Comparison of ENCODE assay signal across 28 cellular contexts in the genomic region with DNA sequence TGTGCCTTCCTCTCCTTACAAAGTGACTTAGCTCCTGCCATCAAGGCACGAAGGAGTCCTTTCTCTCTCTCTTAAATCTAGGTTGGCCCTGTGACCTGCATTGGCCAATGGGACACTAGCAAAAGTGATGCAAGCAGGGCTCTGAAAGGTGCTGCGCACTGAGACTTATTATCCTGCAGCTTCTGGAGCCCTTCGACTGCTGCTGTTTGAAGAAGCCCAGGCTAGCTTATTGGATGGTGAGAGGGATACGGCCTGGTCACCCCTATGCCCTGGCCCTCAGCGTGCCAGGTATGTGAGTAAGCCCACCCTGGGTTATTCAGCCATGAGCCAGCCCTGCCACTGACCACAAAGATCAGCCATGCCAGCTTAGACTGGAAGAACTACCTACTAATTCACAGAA.
"Had no signal": no experiment of that assay in that cellular context is flagged by ENCODE, and none has a peak within 500 bp of the region (broad histone marks: within the 10 kb centered on the region; RNA-seq: fewer than 3 reads in every experiment).

No MANE protein-coding gene starts in this region.

- H3K9me3 ChIP-seq: stomach, suprapubic skin, testis, thoracic aorta, thyroid gland, tibial artery, tibial nerve, transverse colon, upper lobe of left lung, upper lobe of right lung, uterus, vagina had no signal

- H3K36me3 ChIP-seq: stomach, suprapubic skin, thoracic aorta, thyroid gland, tibial artery, tibial nerve, transverse colon, upper lobe of left lung, upper lobe of right lung, uterus, vagina had no signal

- ATAC-seq: stimulated activated effector memory CD8-positive, alpha-beta T cell treated with anti-CD3 and anti-CD28 coated beads, Interleukin-12 subunit alpha, Interleukin-12 subunit beta, amount 100 ng/mL, for 72 hours; stimulated activated memory B cell treated with anti-CD40 and anti-IgM and Interleukin-4, amounts not matched to agents 10 μg/mL and 1 μg/mL and 100 μg/mL, for 72 hours; stimulated activated naive B cell treated with anti-CD40 and anti-IgM and Interleukin-4, amounts not matched to agents 10 μg/mL and 1 μg/mL and 100 μg/mL, for 72 hours; stimulated activated naive CD8-positive, alpha-beta T cell treated with anti-CD3 and anti-CD28 coated beads, Interleukin-15, amount 100 ng/mL, for 72 hours; stimulated activated naive CD8-positive, alpha-beta T cell treated with anti-CD3 and anti-CD28 coated beads, Interleukin-15, Interleukin-2, amounts not matched to agents 100 U/mL and 50 U/mL, for 24 hours; upper lobe of right lung had no signal

- DNase-seq: stimulated activated CD4-positive, alpha-beta T cell treated with anti-CD3 and anti-CD28 coated beads, Interleukin-2, amount 100 ng/mL, for 48 hours; stimulated activated CD4-positive, alpha-beta T cell treated with anti-CD3 and anti-CD28 coated beads, Interleukin-4, amount 100 ng/mL, for 1 hour; stimulated activated CD4-positive, alpha-beta T cell treated with anti-CD3 and anti-CD28 coated beads, Interleukin-4, amount 100 ng/mL, for 24 hours; stimulated activated CD4-positive, alpha-beta T cell treated with anti-CD3 and anti-CD28 coated beads, Interleukin-4, amount 100 ng/mL, for 4 hours; stimulated activated CD8-positive, alpha-beta memory T cell treated with anti-CD3 and anti-CD28 coated beads, Interleukin-4, amount 100 ng/mL, for 48 hours; stimulated activated naive B cell treated with anti-CD40 and anti-IgM and Interleukin-4, amounts not matched to agents 10 μg/mL and 1 μg/mL and 100 μg/mL, for 72 hours; stimulated activated naive CD4-positive, alpha-beta T cell; stimulated activated naive CD4-positive, alpha-beta T cell treated with Interleukin-2 at 50 U/mL for 16 hours; stimulated activated naive CD8-positive, alpha-beta T cell treated with anti-CD3 and anti-CD28 coated beads, Interleukin-15, amount 100 ng/mL, for 72 hours; stimulated activated naive CD8-positive, alpha-beta T cell treated with anti-CD3 and anti-CD28 coated beads, Interleukin-15, Interleukin-2, amounts not matched to agents 100 U/mL and 50 U/mL, for 24 hours; stomach; substantia nigra; testis; thyroid gland; tibial artery; transverse colon; trophoblast cell; upper lobe of left lung; upper lobe of right lung; uterus had no signal

- H3K36me3 Mint-ChIP-seq: stimulated activated effector memory CD8-positive, alpha-beta T cell treated with anti-CD3 and anti-CD28 coated beads, Interleukin-12 subunit alpha, Interleukin-12 subunit beta, amount 100 ng/mL, for 72 hours; stimulated activated memory B cell treated with anti-CD40 and anti-IgM and Interleukin-4, amounts not matched to agents 10 μg/mL and 1 μg/mL and 100 μg/mL, for 72 hours; stimulated activated naive B cell treated with anti-CD40 and anti-IgM and Interleukin-4, amounts not matched to agents 10 μg/mL and 1 μg/mL and 100 μg/mL, for 72 hours; type B pancreatic cell had no signal

- H3K4me1 ChIP-seq: stomach, suprapubic skin, testis, tibial artery, tibial nerve, transverse colon, upper lobe of right lung, uterus, vagina had no signal

- H3K4me3 Mint-ChIP-seq: stimulated activated effector memory CD8-positive, alpha-beta T cell treated with anti-CD3 and anti-CD28 coated beads, Interleukin-12 subunit alpha, Interleukin-12 subunit beta, amount 100 ng/mL, for 72 hours; stimulated activated memory B cell treated with anti-CD40 and anti-IgM and Interleukin-4, amounts not matched to agents 10 μg/mL and 1 μg/mL and 100 μg/mL, for 72 hours; stimulated activated naive B cell treated with anti-CD40 and anti-IgM and Interleukin-4, amounts not matched to agents 10 μg/mL and 1 μg/mL and 100 μg/mL, for 72 hours; stimulated activated naive CD8-positive, alpha-beta T cell treated with anti-CD3 and anti-CD28 coated beads, Interleukin-15, amount 100 ng/mL, for 72 hours; stimulated activated naive CD8-positive, alpha-beta T cell treated with anti-CD3 and anti-CD28 coated beads, Interleukin-15, Interleukin-2, amounts not matched to agents 100 ng/mL and 50 ng/mL, for 24 hours; type B pancreatic cell had no signal

- H3K4me3 ChIP-seq: stomach, suprapubic skin, testis, thoracic aorta, thyroid gland, tibial artery, tibial nerve, transverse colon, upper lobe of left lung, upper lobe of right lung, uterus, vagina had no signal

- H3K27ac Mint-ChIP-seq: stimulated activated effector memory CD8-positive, alpha-beta T cell treated with anti-CD3 and anti-CD28 coated beads, Interleukin-12 subunit alpha, Interleukin-12 subunit beta, amount 100 ng/mL, for 72 hours; stimulated activated memory B cell treated with anti-CD40 and anti-IgM and Interleukin-4, amounts not matched to agents 10 μg/mL and 1 μg/mL and 100 μg/mL, for 72 hours; stimulated activated naive B cell treated with anti-CD40 and anti-IgM and Interleukin-4, amounts not matched to agents 10 μg/mL and 1 μg/mL and 100 μg/mL, for 72 hours; stimulated activated naive CD8-positive, alpha-beta T cell treated with anti-CD3 and anti-CD28 coated beads, Interleukin-15, Interleukin-2, amounts not matched to agents 100 ng/mL and 50 ng/mL, for 24 hours; type B pancreatic cell had no signal

- H3K27me3 Mint-ChIP-seq: stimulated activated memory B cell treated with anti-CD40 and anti-IgM and Interleukin-4, amounts not matched to agents 10 μg/mL and 1 μg/mL and 100 μg/mL, for 72 hours; stimulated activated naive CD8-positive, alpha-beta T cell treated with anti-CD3 and anti-CD28 coated beads, Interleukin-15, amount 100 ng/mL, for 72 hours; stimulated activated naive CD8-positive, alpha-beta T cell treated with anti-CD3 and anti-CD28 coated beads, Interleukin-15, Interleukin-2, amounts not matched to agents 100 ng/mL and 50 ng/mL, for 24 hours had no signal

- H3K27me3 ChIP-seq: suprapubic skin, testis, thyroid gland, tibial artery, tibial nerve, transverse colon, upper lobe of left lung, upper lobe of right lung, uterus, vagina had no signal

- H3K27ac ChIP-seq: stomach, suprapubic skin, testis, thoracic aorta, tibial artery, tibial nerve, transverse colon, upper lobe of left lung, upper lobe of right lung, uterus, vagina had no signal
